1 cellular context compared by ENCODE assay signal in the genomic region with DNA sequence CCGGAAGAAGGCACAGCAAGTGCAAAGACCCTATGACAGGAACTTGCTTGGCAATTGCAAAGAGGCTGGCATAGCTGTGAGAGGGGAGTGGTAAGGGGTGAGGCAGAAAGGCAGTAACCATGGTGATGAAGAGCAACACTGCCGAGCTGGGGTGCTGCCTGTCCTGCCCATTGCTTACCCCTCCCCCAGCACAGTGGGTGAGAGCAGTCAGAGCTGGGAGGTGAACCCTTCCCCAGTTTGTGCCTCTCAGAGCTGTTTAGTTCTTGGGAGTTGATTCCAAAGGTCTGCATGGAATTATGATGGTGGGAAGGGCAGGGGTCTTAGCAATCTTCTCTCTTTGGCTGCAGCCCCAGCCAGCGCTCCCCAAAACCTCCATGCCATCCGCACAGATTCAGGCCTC.
TF ChIP-seq lines count a peak whose summit lies in the region.

No MANE protein-coding gene starts in this region.

TF ChIP-seq in H1, 55 proteins besides CTCF, POLR2A, EP300 and RAD21:
- TF ChIP-seq ZNF274 (IDR thresholded peaks at IDR 0.05; ENCODE audit: borderline replicate concordance, extremely low read depth, low read length), result no peak
- TF ChIP-seq, protein P1, sequence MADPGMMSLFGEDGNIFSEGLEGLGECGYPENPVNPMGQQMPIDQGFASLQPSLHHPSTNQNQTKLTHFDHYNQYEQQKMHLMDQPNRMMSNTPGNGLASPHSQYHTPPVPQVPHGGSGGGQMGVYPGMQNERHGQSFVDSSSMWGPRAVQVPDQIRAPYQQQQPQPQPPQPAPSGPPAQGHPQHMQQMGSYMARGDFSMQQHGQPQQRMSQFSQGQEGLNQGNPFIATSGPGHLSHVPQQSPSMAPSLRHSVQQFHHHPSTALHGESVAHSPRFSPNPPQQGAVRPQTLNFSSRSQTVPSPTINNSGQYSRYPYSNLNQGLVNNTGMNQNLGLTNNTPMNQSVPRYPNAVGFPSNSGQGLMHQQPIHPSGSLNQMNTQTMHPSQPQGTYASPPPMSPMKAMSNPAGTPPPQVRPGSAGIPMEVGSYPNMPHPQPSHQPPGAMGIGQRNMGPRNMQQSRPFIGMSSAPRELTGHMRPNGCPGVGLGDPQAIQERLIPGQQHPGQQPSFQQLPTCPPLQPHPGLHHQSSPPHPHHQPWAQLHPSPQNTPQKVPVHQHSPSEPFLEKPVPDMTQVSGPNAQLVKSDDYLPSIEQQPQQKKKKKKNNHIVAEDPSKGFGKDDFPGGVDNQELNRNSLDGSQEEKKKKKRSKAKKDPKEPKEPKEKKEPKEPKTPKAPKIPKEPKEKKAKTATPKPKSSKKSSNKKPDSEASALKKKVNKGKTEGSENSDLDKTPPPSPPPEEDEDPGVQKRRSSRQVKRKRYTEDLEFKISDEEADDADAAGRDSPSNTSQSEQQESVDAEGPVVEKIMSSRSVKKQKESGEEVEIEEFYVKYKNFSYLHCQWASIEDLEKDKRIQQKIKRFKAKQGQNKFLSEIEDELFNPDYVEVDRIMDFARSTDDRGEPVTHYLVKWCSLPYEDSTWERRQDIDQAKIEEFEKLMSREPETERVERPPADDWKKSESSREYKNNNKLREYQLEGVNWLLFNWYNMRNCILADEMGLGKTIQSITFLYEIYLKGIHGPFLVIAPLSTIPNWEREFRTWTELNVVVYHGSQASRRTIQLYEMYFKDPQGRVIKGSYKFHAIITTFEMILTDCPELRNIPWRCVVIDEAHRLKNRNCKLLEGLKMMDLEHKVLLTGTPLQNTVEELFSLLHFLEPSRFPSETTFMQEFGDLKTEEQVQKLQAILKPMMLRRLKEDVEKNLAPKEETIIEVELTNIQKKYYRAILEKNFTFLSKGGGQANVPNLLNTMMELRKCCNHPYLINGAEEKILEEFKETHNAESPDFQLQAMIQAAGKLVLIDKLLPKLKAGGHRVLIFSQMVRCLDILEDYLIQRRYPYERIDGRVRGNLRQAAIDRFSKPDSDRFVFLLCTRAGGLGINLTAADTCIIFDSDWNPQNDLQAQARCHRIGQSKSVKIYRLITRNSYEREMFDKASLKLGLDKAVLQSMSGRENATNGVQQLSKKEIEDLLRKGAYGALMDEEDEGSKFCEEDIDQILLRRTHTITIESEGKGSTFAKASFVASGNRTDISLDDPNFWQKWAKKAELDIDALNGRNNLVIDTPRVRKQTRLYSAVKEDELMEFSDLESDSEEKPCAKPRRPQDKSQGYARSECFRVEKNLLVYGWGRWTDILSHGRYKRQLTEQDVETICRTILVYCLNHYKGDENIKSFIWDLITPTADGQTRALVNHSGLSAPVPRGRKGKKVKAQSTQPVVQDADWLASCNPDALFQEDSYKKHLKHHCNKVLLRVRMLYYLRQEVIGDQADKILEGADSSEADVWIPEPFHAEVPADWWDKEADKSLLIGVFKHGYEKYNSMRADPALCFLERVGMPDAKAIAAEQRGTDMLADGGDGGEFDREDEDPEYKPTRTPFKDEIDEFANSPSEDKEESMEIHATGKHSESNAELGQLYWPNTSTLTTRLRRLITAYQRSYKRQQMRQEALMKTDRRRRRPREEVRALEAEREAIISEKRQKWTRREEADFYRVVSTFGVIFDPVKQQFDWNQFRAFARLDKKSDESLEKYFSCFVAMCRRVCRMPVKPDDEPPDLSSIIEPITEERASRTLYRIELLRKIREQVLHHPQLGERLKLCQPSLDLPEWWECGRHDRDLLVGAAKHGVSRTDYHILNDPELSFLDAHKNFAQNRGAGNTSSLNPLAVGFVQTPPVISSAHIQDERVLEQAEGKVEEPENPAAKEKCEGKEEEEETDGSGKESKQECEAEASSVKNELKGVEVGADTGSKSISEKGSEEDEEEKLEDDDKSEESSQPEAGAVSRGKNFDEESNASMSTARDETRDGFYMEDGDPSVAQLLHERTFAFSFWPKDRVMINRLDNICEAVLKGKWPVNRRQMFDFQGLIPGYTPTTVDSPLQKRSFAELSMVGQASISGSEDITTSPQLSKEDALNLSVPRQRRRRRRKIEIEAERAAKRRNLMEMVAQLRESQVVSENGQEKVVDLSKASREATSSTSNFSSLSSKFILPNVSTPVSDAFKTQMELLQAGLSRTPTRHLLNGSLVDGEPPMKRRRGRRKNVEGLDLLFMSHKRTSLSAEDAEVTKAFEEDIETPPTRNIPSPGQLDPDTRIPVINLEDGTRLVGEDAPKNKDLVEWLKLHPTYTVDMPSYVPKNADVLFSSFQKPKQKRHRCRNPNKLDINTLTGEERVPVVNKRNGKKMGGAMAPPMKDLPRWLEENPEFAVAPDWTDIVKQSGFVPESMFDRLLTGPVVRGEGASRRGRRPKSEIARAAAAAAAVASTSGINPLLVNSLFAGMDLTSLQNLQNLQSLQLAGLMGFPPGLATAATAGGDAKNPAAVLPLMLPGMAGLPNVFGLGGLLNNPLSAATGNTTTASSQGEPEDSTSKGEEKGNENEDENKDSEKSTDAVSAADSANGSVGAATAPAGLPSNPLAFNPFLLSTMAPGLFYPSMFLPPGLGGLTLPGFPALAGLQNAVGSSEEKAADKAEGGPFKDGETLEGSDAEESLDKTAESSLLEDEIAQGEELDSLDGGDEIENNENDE (IDR thresholded peaks at IDR 0.05; ENCODE audit: insufficient replicate concordance, low read length), result no peak
- TF ChIP-seq GABPA (IDR thresholded peaks at IDR 0.05; ENCODE audit: borderline replicate concordance, insufficient read depth, low read length), result no peak
- TF ChIP-seq SP2 (IDR thresholded peaks at IDR 0.05; ENCODE audit: low read length), result no peak
- no peak for TF ChIP-seq BACH1 (IDR thresholded peaks at IDR 0.05; ENCODE audit: low read length)
- no peak for TF ChIP-seq GTF2F1 (IDR thresholded peaks at IDR 0.05; ENCODE audit: borderline replicate concordance, low read depth, low read length)
- no peak for TF ChIP-seq SIRT6 (IDR thresholded peaks at IDR 0.05; ENCODE audit: low read length)
- TF ChIP-seq TEAD4 (IDR thresholded peaks at IDR 0.05; ENCODE audit: low read depth, low read length), result no peak
- TF ChIP-seq SIN3A (conservative IDR thresholded peaks at IDR 0.05 in 1 of 2, IDR thresholded peaks at IDR 0.05 in 1 of 2; ENCODE audit: low read depth in 1 of 2, low read length in 2 of 2), result peak in 1 of 2 experiments; percentile 49; a peak in 1 of 4 replicates
- 0 out of 2 replicates have a peak, but pooled peaks have one; percentile 38 for TF ChIP-seq PHF8 (conservative IDR thresholded peaks at IDR 0.05; ENCODE audit: low read depth, low read length)
- no peak for TF ChIP-seq SIX5 (IDR thresholded peaks at IDR 0.05; ENCODE audit: low read depth, low read length)
- TF ChIP-seq CTBP2 (IDR thresholded peaks at IDR 0.05; ENCODE audit: borderline replicate concordance, insufficient read depth, insufficient read length, low read length), result no peak
- TF ChIP-seq KDM1A (IDR thresholded peaks at IDR 0.05; ENCODE audit: borderline replicate concordance, low read length), result no peak
- no peak for TF ChIP-seq BRCA1 (IDR thresholded peaks at IDR 0.05; ENCODE audit: low read depth, low read length)
- TF ChIP-seq MAFK (IDR thresholded peaks at IDR 0.05; ENCODE audit: low read depth, low read length), result no peak
- TF ChIP-seq POLR2AphosphoS5 (IDR thresholded peaks at IDR 0.05; ENCODE audit: low read depth, low read length), result peak; percentile 86; the same call in 1 of the 2 replicates
- no peak for TF ChIP-seq RFX5 (IDR thresholded peaks at IDR 0.05; ENCODE audit: borderline replicate concordance, low read depth, low read length)
- 0 out of 2 replicates have a peak, but pooled peaks have one; percentile 51 for TF ChIP-seq CHD2 (IDR thresholded peaks at IDR 0.05; ENCODE audit: low read length)
- no peak for TF ChIP-seq ATF3 (IDR thresholded peaks at IDR 0.05; ENCODE audit: insufficient read depth, low read depth, low read length)
- no peak for TF ChIP-seq CBX8 (IDR thresholded peaks at IDR 0.05; ENCODE audit: borderline replicate concordance, low read depth, low read length)
- no peak for TF ChIP-seq CBX5 (IDR thresholded peaks at IDR 0.05; ENCODE audit: low read depth, low read length)
- no peak for TF ChIP-seq HDAC6 (IDR thresholded peaks at IDR 0.05; ENCODE audit: low read depth, low read length)
- TF ChIP-seq SP1 (IDR thresholded peaks at IDR 0.05; ENCODE audit: low read depth, low read length), result peak; percentile 70; the same call in 1 of the 2 replicates
